In genomic region chr12:617304-617915, GRCh38 we compare ENCODE assay signal across 13 cellular contexts. TPM values are rescaled to one million over a fixed set of nuclear protein-coding genes. Genes with fewer than 3 reads are reported as not detected.
DNase-seq lines count a peak whose midpoint lies in the region; ATAC-seq and TF ChIP-seq lines count a peak whose summit lies in the region.
"Had no signal": no experiment of that assay in that cellular context is flagged by ENCODE, and none has a peak within 500 bp of the region (broad histone marks: within the 10 kb centered on the region; RNA-seq: fewer than 3 reads in every experiment).

No MANE protein-coding gene starts in this region.

- intact Hi-C loops in gastrocnemius medialis (cut with DNase I; ENCODE audit: low total_unique reads), result no loop called here

- no peaks in the 10 kb centered on the region for H3K9me3 ChIP-seq in gastrocnemius medialis
- H3K9me3 ChIP-seq: breast epithelium had no signal

- H3K27me3 ChIP-seq in gastrocnemius medialis, result no peaks in the 10 kb centered on the region
- H3K27me3 ChIP-seq: breast epithelium had no signal

- in situ Hi-C loops in KBM-7 (cut with MboI; ENCODE audit: low pct_unique_long_range_greater_than_20kb, low sequenced_read_pairs) (no loop called here), gastrocnemius medialis (cut with MboI; ENCODE audit: low sequenced_read_pairs in 4 of 4) (no loop called here)

- peak overlapping the region in 1 of 4 donors; percentile 4 for H3K4me3 ChIP-seq in gastrocnemius medialis
- H3K4me3 ChIP-seq: breast epithelium had no signal

- no peaks in the 10 kb centered on the region for H3K36me3 ChIP-seq in gastrocnemius medialis
- H3K36me3 ChIP-seq: breast epithelium had no signal

- ATAC-seq in gastrocnemius medialis, result peak; percentile 37 to 50
- no peak for ATAC-seq in GM18517 (IDR thresholded peaks at IDR 0.05; ENCODE audit: unreplicated experiment)
- ATAC-seq: HCT116 had no signal

- peaks cover 67 to 73% of the 10 kb centered on the region in 2 donors for H3K4me1 ChIP-seq in gastrocnemius medialis
- H3K4me1 ChIP-seq: breast epithelium had no signal

- peak overlapping the region; percentile 75 to 99 (median 96) for H3K27ac ChIP-seq in gastrocnemius medialis

- DNase-seq in KBM-7 (peak; percentile 41), astrocyte of the hippocampus (ENCODE audit: low read depth, low spot score) (peak; percentile 24), islet precursor cell (peak; percentile 79), gastrocnemius medialis (peak; percentile 36 to 86), DMS79 (lab: John Stamatoyannopoulos, UW) (no peak), NCI-H748 (lab: John Stamatoyannopoulos, UW; ENCODE audit: unreplicated experiment) (no peak), activated gamma-delta T cell treated with Interleukin-2 at 50 U/mL for 16 hours (no peak)
- DNase-seq: activated CD4-positive, alpha-beta memory T cell treated with anti-CD3 and anti-CD28 coated beads for 36 hours; DND-41; NCI-H146 had no signal

- TF ChIP-seq POLR2A in gastrocnemius medialis (IDR thresholded peaks at IDR 0.05), result peak; percentile 68 to 70

- TF ChIP-seq CTCF in gastrocnemius medialis (IDR thresholded peaks at IDR 0.05 in 4 of 5, conservative IDR thresholded peaks at IDR 0.05 in 1 of 5), result no peak

RNA-seq across cellular contexts. Expression of gene NINJ2, which starts 45.8 kb away (rescaled TPM):
- total RNA-seq in gastrocnemius medialis, result 100 to 1,000 TPM in 1 of 4 donors, 10 to 100 TPM in 3; 12.0 to 106 (median 78.5) TPM

Comparison
In these comparisons a context has a peak if more than half of its experiments do, and no peak if none do; other contexts are left out.
1. DNase-seq: peak in KBM-7 (single experiment), astrocyte of the hippocampus (single experiment), islet precursor cell (single experiment) and gastrocnemius medialis (2 of 2); none in DMS79 (single experiment), NCI-H748 (single experiment) and activated gamma-delta T cell treated with Interleukin-2 at 50 U/mL for 16 hours (single experiment).